ENCODE assay signal across 1 cellular context in the genomic region with DNA sequence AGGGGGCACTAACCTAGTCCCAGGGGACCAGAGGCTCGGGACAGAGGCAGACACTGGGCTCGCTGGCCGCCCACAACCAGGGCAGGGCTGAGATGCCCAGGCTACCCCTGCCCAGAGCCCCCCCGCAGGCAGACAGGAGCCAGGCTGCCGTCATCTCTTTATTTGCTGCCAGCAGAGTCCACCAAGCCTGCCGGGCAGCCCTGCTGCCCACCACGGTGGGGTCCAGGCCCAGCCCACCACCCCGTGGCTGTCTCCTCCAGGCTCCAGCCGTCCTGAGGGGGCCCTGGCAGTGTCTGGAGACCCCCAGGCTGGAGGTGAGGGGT.
TF ChIP-seq lines count a peak whose summit lies in the region.

No MANE protein-coding gene starts in this region.

TF ChIP-seq in HepG2, 621 proteins besides CTCF, POLR2A, EP300 and RAD21:
- TF ChIP-seq, protein P1, sequence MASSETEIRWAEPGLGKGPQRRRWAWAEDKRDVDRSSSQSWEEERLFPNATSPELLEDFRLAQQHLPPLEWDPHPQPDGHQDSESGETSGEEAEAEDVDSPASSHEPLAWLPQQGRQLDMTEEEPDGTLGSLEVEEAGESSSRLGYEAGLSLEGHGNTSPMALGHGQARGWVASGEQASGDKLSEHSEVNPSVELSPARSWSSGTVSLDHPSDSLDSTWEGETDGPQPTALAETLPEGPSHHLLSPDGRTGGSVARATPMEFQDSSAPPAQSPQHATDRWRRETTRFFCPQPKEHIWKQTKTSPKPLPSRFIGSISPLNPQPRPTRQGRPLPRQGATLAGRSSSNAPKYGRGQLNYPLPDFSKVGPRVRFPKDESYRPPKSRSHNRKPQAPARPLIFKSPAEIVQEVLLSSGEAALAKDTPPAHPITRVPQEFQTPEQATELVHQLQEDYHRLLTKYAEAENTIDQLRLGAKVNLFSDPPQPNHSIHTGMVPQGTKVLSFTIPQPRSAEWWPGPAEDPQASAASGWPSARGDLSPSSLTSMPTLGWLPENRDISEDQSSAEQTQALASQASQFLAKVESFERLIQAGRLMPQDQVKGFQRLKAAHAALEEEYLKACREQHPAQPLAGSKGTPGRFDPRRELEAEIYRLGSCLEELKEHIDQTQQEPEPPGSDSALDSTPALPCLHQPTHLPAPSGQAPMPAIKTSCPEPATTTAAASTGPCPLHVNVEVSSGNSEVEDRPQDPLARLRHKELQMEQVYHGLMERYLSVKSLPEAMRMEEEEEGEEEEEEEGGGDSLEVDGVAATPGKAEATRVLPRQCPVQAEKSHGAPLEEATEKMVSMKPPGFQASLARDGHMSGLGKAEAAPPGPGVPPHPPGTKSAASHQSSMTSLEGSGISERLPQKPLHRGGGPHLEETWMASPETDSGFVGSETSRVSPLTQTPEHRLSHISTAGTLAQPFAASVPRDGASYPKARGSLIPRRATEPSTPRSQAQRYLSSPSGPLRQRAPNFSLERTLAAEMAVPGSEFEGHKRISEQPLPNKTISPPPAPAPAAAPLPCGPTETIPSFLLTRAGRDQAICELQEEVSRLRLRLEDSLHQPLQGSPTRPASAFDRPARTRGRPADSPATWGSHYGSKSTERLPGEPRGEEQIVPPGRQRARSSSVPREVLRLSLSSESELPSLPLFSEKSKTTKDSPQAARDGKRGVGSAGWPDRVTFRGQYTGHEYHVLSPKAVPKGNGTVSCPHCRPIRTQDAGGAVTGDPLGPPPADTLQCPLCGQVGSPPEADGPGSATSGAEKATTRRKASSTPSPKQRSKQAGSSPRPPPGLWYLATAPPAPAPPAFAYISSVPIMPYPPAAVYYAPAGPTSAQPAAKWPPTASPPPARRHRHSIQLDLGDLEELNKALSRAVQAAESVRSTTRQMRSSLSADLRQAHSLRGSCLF (CRISPR knock-in tag; IDR thresholded peaks at IDR 0.05; ENCODE audit: borderline replicate concordance) = no peak
- TF ChIP-seq ZNF44 (CRISPR knock-in tag; IDR thresholded peaks at IDR 0.05) = no peak
- peak; percentile 26 for TF ChIP-seq AGO2 (optimal IDR thresholded peaks at IDR 0.05; ENCODE audit: low read depth, low read length)
